Comparison of ENCODE assay signal across 9 cellular contexts in genomic region chr5:142472306-142472951, GRCh38.
DNase-seq lines count a peak whose midpoint lies in the region; ATAC-seq and TF ChIP-seq lines count a peak whose summit lies in the region.
"Had no signal": no experiment of that assay in that cellular context is flagged by ENCODE, and none has a peak within 500 bp of the region (broad histone marks: within the 10 kb centered on the region; RNA-seq: fewer than 3 reads in every experiment).

No MANE protein-coding gene starts in this region.

- DNase-seq in CD4-positive, alpha-beta T cell: peak in 9 of 10 experiments; percentile 3 to 30 (median 12)
- DNase-seq in RPMI7951 (ENCODE audit: low read depth) (peak; percentile 77), adipocyte (ENCODE audit: low read depth) (peak; percentile 70), renal cortical epithelial cell (ENCODE audit: low read depth) (peak; percentile 87), substantia nigra (lab: John Stamatoyannopoulos, UW) (no peak), aorta (no peak)
- DNase-seq: right lobe of liver had no signal

- no peak overlapping the region for H3K27ac ChIP-seq in CD4-positive, alpha-beta T cell (ENCODE audit: low read depth, low read length)
- H3K27ac ChIP-seq in substantia nigra (ENCODE audit: low read depth, low read length, poor library complexity, severe bottlenecking) (no peak overlapping the region), aorta (ENCODE audit: low read depth in 1 of 2, low read length in 2 of 2) (no peak overlapping the region)
- H3K27ac ChIP-seq: right lobe of liver had no signal

- no peaks in the 10 kb centered on the region for H3K36me3 Mint-ChIP-seq in CD4-positive, alpha-beta T cell (ENCODE audit: low read depth)

- no peaks in the 10 kb centered on the region for H3K9me3 Mint-ChIP-seq in CD4-positive, alpha-beta T cell

- H3K4me3 ChIP-seq in adipocyte (ENCODE audit: low read length) (no peak overlapping the region), aorta (ENCODE audit: low read length in 2 of 2) (no peak overlapping the region)
- H3K4me3 ChIP-seq: right lobe of liver had no signal

- intact Hi-C loops in CD4-positive, alpha-beta T cell (cut with DNase I, micrococcal nuclease): no loop called here
- intact Hi-C loops in aorta (cut with DNase I): no loop called here

- H3K27me3 Mint-ChIP-seq in CD4-positive, alpha-beta T cell: no peaks in the 10 kb centered on the region

- no peak overlapping the region for H3K4me3 Mint-ChIP-seq in CD4-positive, alpha-beta T cell

- H3K27me3 ChIP-seq in CD4-positive, alpha-beta T cell (ENCODE audit: control insufficient read depth, insufficient read depth, low read length): no peaks in the 10 kb centered on the region
- H3K27me3 ChIP-seq in adipocyte (replicated peaks; ENCODE audit: control insufficient read depth, insufficient read depth, low read length): no peaks in the 10 kb centered on the region
- no peaks in the 10 kb centered on the region for H3K27me3 ChIP-seq in aorta (ENCODE audit: control insufficient read depth in 1 of 2, insufficient read depth in 2 of 2, low read length in 1 of 2)
- H3K27me3 ChIP-seq: right lobe of liver had no signal

- 81 to 89% methylated on average over 7 of the region's 7 CpGs for WGBS in aorta, 2 donors

- peaks cover 8% of the 10 kb centered on the region for H3K4me1 ChIP-seq in adipocyte (ENCODE audit: control insufficient read depth, insufficient read depth, low read length)
- H3K4me1 ChIP-seq in aorta (ENCODE audit: control insufficient read depth in 1 of 2, insufficient read depth in 2 of 2, low read length in 2 of 2): no peaks in the 10 kb centered on the region
- H3K4me1 ChIP-seq: right lobe of liver had no signal

- peaks cover 15% of the 10 kb centered on the region for H3K4me1 Mint-ChIP-seq in CD4-positive, alpha-beta T cell (ENCODE audit: low read depth)

- H3K36me3 ChIP-seq in adipocyte (ENCODE audit: control insufficient read depth, insufficient read depth, low read length, severe bottlenecking) (peaks cover 11% of the 10 kb centered on the region), aorta (ENCODE audit: control insufficient read depth in 1 of 2, insufficient read depth in 2 of 2, low read length in 1 of 2) (no peaks in the 10 kb centered on the region)
- H3K36me3 ChIP-seq: right lobe of liver had no signal

- H3K9ac ChIP-seq in adipocyte (ENCODE audit: low read length): no peak overlapping the region

- CTCF ChIA-PET in CD4-positive, alpha-beta T cell (lab: Charles Lee): no interaction called here

- H3K27ac Mint-ChIP-seq in CD4-positive, alpha-beta T cell: peak overlapping the region; percentile 29

- no peak for TF ChIP-seq CTCF in CD4-positive, alpha-beta T cell (IDR thresholded peaks at IDR 0.05)

- H3K9me3 ChIP-seq in CD4-positive, alpha-beta T cell (ENCODE audit: control insufficient read depth, low read length): no peaks in the 10 kb centered on the region
- H3K9me3 ChIP-seq in adipocyte (ENCODE audit: control insufficient read depth, low read length) (no peaks in the 10 kb centered on the region), aorta (ENCODE audit: control insufficient read depth, low read length) (no peaks in the 10 kb centered on the region)
- H3K9me3 ChIP-seq: right lobe of liver had no signal

- POLR2A ChIA-PET in CD4-positive, alpha-beta T cell (lab: Charles Lee): no interaction called here

- ATAC-seq in CD4-positive, alpha-beta T cell (ENCODE audit: poor library complexity): peak; percentile 95
- no peak for ATAC-seq in aorta (ENCODE audit: low FRiP score)
- ATAC-seq in GM18867 (IDR thresholded peaks at IDR 0.05; ENCODE audit: unreplicated experiment): no peak
- no peak for ATAC-seq in GM18907 (IDR thresholded peaks at IDR 0.05; ENCODE audit: unreplicated experiment)

Comparison
In these comparisons a context has a peak if more than half of its experiments do, and no peak if none do; other contexts are left out.
1. DNase-seq: peak in CD4-positive, alpha-beta T cell (9 of 10), RPMI7951 (single experiment), adipocyte (single experiment) and renal cortical epithelial cell (single experiment); none in substantia nigra (0 of 49) and aorta (0 of 2).